In genomic region chr10:80598084-80598798, GRCh38 we compare ENCODE assay signal across 1 cellular context.
A peak's percentile ranks its signal among the peaks of the same experiment; 100 is the strongest.
TF ChIP-seq lines count a peak whose summit lies in the region.

No MANE protein-coding gene starts in this region.

TF ChIP-seq in GM12878, 131 proteins besides CTCF, POLR2A, EP300 and RAD21 (continued from another document and continues in another):
- no peak for TF ChIP-seq BCL3 (IDR thresholded peaks at IDR 0.05; ENCODE audit: borderline replicate concordance, insufficient read depth, low read depth, low read length, poor library complexity, severe bottlenecking)
- TF ChIP-seq POLR2AphosphoS2 (IDR thresholded peaks at IDR 0.05; ENCODE audit: low read depth, low read length) = no peak
- TF ChIP-seq SREBF1 (IDR thresholded peaks at IDR 0.05; ENCODE audit: low read length) = no peak
- TF ChIP-seq CHD4 (IDR thresholded peaks at IDR 0.05) = no peak
- no peak for TF ChIP-seq MTA3 (IDR thresholded peaks at IDR 0.05; ENCODE audit: borderline replicate concordance, low read length)
- no peak for TF ChIP-seq BMI1 (IDR thresholded peaks at IDR 0.05; ENCODE audit: borderline replicate concordance)
- no peak for TF ChIP-seq RAD51 (IDR thresholded peaks at IDR 0.05)
- TF ChIP-seq, protein P1, sequence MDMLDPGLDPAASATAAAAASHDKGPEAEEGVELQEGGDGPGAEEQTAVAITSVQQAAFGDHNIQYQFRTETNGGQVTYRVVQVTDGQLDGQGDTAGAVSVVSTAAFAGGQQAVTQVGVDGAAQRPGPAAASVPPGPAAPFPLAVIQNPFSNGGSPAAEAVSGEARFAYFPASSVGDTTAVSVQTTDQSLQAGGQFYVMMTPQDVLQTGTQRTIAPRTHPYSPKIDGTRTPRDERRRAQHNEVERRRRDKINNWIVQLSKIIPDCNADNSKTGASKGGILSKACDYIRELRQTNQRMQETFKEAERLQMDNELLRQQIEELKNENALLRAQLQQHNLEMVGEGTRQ (IDR thresholded peaks at IDR 0.05; ENCODE audit: borderline replicate concordance, low read depth, low read length) = no peak
- no peak for TF ChIP-seq NRF1 (conservative IDR thresholded peaks at IDR 0.05; ENCODE audit: low read depth, low read length)
- no peak for TF ChIP-seq IRF4 (IDR thresholded peaks at IDR 0.05; ENCODE audit: low read depth, low read length)
- TF ChIP-seq, protein P2, sequence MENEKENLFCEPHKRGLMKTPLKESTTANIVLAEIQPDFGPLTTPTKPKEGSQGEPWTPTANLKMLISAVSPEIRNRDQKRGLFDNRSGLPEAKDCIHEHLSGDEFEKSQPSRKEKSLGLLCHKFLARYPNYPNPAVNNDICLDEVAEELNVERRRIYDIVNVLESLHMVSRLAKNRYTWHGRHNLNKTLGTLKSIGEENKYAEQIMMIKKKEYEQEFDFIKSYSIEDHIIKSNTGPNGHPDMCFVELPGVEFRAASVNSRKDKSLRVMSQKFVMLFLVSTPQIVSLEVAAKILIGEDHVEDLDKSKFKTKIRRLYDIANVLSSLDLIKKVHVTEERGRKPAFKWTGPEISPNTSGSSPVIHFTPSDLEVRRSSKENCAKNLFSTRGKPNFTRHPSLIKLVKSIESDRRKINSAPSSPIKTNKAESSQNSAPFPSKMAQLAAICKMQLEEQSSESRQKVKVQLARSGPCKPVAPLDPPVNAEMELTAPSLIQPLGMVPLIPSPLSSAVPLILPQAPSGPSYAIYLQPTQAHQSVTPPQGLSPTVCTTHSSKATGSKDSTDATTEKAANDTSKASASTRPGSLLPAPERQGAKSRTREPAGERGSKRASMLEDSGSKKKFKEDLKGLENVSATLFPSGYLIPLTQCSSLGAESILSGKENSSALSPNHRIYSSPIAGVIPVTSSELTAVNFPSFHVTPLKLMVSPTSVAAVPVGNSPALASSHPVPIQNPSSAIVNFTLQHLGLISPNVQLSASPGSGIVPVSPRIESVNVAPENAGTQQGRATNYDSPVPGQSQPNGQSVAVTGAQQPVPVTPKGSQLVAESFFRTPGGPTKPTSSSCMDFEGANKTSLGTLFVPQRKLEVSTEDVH (IDR thresholded peaks at IDR 0.05; ENCODE audit: low read depth, partially characterized antibody) = no peak
- no peak for TF ChIP-seq RCOR1 (conservative IDR thresholded peaks at IDR 0.05; ENCODE audit: low read depth, low read length)
- TF ChIP-seq SIN3A (IDR thresholded peaks at IDR 0.05; ENCODE audit: low read depth, low read length) = no peak
- peak; percentile 18; the same call in 1 of the 2 replicates for TF ChIP-seq CREM (IDR thresholded peaks at IDR 0.05; ENCODE audit: low read depth)
- TF ChIP-seq CEBPB (IDR thresholded peaks at IDR 0.05; ENCODE audit: borderline replicate concordance in 1 of 2, low read depth in 2 of 2, low read length in 2 of 2) = no peak
- TF ChIP-seq ZZZ3 (IDR thresholded peaks at IDR 0.05; ENCODE audit: control insufficient read depth, insufficient read length, low read depth) = no peak
- peak; percentile 90 for TF ChIP-seq MTA2 (IDR thresholded peaks at IDR 0.05; ENCODE audit: low read depth)
- peak; percentile 66; the same call in 1 of the 2 replicates for TF ChIP-seq BCL11A (IDR thresholded peaks at IDR 0.05; ENCODE audit: low read depth, low read length)
- no peak for TF ChIP-seq TCF7 (IDR thresholded peaks at IDR 0.05; ENCODE audit: borderline replicate concordance)
- TF ChIP-seq, protein P3, sequence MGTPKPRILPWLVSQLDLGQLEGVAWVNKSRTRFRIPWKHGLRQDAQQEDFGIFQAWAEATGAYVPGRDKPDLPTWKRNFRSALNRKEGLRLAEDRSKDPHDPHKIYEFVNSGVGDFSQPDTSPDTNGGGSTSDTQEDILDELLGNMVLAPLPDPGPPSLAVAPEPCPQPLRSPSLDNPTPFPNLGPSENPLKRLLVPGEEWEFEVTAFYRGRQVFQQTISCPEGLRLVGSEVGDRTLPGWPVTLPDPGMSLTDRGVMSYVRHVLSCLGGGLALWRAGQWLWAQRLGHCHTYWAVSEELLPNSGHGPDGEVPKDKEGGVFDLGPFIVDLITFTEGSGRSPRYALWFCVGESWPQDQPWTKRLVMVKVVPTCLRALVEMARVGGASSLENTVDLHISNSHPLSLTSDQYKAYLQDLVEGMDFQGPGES (IDR thresholded peaks at IDR 0.05) = no peak
- TF ChIP-seq POLR2AphosphoS5 (IDR thresholded peaks at IDR 0.05; ENCODE audit: low read length) = no peak
- peak; percentile 86 for TF ChIP-seq RUNX3 (IDR thresholded peaks at IDR 0.05; ENCODE audit: low read length)
- TF ChIP-seq, protein P4, sequence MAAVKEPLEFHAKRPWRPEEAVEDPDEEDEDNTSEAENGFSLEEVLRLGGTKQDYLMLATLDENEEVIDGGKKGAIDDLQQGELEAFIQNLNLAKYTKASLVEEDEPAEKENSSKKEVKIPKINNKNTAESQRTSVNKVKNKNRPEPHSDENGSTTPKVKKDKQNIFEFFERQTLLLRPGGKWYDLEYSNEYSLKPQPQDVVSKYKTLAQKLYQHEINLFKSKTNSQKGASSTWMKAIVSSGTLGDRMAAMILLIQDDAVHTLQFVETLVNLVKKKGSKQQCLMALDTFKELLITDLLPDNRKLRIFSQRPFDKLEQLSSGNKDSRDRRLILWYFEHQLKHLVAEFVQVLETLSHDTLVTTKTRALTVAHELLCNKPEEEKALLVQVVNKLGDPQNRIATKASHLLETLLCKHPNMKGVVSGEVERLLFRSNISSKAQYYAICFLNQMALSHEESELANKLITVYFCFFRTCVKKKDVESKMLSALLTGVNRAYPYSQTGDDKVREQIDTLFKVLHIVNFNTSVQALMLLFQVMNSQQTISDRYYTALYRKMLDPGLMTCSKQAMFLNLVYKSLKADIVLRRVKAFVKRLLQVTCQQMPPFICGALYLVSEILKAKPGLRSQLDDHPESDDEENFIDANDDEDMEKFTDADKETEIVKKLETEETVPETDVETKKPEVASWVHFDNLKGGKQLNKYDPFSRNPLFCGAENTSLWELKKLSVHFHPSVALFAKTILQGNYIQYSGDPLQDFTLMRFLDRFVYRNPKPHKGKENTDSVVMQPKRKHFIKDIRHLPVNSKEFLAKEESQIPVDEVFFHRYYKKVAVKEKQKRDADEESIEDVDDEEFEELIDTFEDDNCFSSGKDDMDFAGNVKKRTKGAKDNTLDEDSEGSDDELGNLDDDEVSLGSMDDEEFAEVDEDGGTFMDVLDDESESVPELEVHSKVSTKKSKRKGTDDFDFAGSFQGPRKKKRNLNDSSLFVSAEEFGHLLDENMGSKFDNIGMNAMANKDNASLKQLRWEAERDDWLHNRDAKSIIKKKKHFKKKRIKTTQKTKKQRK (IDR thresholded peaks at IDR 0.05; ENCODE audit: low read depth, low read length) = no peak
- no peak for TF ChIP-seq SRF (IDR thresholded peaks at IDR 0.05; ENCODE audit: low read depth in 2 of 2, low read length in 2 of 2)
- TF ChIP-seq LARP7 (IDR thresholded peaks at IDR 0.05) = no peak
- TF ChIP-seq, protein P5, sequence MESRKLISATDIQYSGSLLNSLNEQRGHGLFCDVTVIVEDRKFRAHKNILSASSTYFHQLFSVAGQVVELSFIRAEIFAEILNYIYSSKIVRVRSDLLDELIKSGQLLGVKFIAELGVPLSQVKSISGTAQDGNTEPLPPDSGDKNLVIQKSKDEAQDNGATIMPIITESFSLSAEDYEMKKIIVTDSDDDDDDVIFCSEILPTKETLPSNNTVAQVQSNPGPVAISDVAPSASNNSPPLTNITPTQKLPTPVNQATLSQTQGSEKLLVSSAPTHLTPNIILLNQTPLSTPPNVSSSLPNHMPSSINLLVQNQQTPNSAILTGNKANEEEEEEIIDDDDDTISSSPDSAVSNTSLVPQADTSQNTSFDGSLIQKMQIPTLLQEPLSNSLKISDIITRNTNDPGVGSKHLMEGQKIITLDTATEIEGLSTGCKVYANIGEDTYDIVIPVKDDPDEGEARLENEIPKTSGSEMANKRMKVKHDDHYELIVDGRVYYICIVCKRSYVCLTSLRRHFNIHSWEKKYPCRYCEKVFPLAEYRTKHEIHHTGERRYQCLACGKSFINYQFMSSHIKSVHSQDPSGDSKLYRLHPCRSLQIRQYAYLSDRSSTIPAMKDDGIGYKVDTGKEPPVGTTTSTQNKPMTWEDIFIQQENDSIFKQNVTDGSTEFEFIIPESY (IDR thresholded peaks at IDR 0.05) = no peak
- TF ChIP-seq SIX5 (IDR thresholded peaks at IDR 0.05; ENCODE audit: low read depth, low read length, severe bottlenecking) = no peak
- TF ChIP-seq, protein P6, sequence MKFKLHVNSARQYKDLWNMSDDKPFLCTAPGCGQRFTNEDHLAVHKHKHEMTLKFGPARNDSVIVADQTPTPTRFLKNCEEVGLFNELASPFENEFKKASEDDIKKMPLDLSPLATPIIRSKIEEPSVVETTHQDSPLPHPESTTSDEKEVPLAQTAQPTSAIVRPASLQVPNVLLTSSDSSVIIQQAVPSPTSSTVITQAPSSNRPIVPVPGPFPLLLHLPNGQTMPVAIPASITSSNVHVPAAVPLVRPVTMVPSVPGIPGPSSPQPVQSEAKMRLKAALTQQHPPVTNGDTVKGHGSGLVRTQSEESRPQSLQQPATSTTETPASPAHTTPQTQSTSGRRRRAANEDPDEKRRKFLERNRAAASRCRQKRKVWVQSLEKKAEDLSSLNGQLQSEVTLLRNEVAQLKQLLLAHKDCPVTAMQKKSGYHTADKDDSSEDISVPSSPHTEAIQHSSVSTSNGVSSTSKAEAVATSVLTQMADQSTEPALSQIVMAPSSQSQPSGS (IDR thresholded peaks at IDR 0.05; ENCODE audit: low read length) = no peak
- 0 out of 2 replicates have a peak, but pooled peaks have one; percentile 23 for TF ChIP-seq NKRF (conservative IDR thresholded peaks at IDR 0.05)
- no peak for TF ChIP-seq KLF5 (IDR thresholded peaks at IDR 0.05; ENCODE audit: partially characterized antibody)
- no peak for TF ChIP-seq MYC (IDR thresholded peaks at IDR 0.05; ENCODE audit: insufficient read depth, insufficient read length, insufficient replicate concordance, low read length, severe bottlenecking)
- TF ChIP-seq, protein P7, sequence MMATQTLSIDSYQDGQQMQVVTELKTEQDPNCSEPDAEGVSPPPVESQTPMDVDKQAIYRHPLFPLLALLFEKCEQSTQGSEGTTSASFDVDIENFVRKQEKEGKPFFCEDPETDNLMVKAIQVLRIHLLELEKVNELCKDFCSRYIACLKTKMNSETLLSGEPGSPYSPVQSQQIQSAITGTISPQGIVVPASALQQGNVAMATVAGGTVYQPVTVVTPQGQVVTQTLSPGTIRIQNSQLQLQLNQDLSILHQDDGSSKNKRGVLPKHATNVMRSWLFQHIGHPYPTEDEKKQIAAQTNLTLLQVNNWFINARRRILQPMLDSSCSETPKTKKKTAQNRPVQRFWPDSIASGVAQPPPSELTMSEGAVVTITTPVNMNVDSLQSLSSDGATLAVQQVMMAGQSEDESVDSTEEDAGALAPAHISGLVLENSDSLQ (IDR thresholded peaks at IDR 0.05) = peak; percentile 87
- TF ChIP-seq STAT1 (conservative IDR thresholded peaks at IDR 0.05) = no peak
- TF ChIP-seq, protein P8, sequence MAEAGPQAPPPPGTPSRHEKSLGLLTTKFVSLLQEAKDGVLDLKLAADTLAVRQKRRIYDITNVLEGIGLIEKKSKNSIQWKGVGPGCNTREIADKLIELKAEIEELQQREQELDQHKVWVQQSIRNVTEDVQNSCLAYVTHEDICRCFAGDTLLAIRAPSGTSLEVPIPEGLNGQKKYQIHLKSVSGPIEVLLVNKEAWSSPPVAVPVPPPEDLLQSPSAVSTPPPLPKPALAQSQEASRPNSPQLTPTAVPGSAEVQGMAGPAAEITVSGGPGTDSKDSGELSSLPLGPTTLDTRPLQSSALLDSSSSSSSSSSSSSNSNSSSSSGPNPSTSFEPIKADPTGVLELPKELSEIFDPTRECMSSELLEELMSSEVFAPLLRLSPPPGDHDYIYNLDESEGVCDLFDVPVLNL (IDR thresholded peaks at IDR 0.05; ENCODE audit: low read depth, low read length) = no peak
- peak; percentile 87 for TF ChIP-seq ATF7 (IDR thresholded peaks at IDR 0.05; ENCODE audit: low read depth)
- TF ChIP-seq RFX5 (IDR thresholded peaks at IDR 0.05; ENCODE audit: low read depth, low read length) = no peak
- TF ChIP-seq TAF1 (IDR thresholded peaks at IDR 0.05; ENCODE audit: borderline replicate concordance, low read depth, low read length) = no peak
- TF ChIP-seq NFXL1 (IDR thresholded peaks at IDR 0.05; ENCODE audit: borderline replicate concordance) = no peak
- TF ChIP-seq, protein P9, sequence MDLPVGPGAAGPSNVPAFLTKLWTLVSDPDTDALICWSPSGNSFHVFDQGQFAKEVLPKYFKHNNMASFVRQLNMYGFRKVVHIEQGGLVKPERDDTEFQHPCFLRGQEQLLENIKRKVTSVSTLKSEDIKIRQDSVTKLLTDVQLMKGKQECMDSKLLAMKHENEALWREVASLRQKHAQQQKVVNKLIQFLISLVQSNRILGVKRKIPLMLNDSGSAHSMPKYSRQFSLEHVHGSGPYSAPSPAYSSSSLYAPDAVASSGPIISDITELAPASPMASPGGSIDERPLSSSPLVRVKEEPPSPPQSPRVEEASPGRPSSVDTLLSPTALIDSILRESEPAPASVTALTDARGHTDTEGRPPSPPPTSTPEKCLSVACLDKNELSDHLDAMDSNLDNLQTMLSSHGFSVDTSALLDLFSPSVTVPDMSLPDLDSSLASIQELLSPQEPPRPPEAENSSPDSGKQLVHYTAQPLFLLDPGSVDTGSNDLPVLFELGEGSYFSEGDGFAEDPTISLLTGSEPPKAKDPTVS (IDR thresholded peaks at IDR 0.05; ENCODE audit: low read depth, low read length) = no peak
- TF ChIP-seq TCF3 (IDR thresholded peaks at IDR 0.05; ENCODE audit: borderline replicate concordance, insufficient read depth, low read depth, low read length) = no peak
- TF ChIP-seq ZNF384 (IDR thresholded peaks at IDR 0.05; ENCODE audit: borderline replicate concordance, low read depth, low read length) = no peak
- TF ChIP-seq ETV6 (conservative IDR thresholded peaks at IDR 0.05 in 1 of 2, IDR thresholded peaks at IDR 0.05 in 1 of 2; ENCODE audit: borderline replicate concordance in 1 of 2, low read depth in 1 of 2) = 0 out of 4 replicates have a peak, but pooled peaks of 1 of the 2 experiments have one; percentile 20
- no peak for TF ChIP-seq TARDBP (IDR thresholded peaks at IDR 0.05; ENCODE audit: borderline replicate concordance)
- no peak for TF ChIP-seq ESRRA (IDR thresholded peaks at IDR 0.05; ENCODE audit: low read length)
- TF ChIP-seq NBN (IDR thresholded peaks at IDR 0.05) = peak; percentile 87
